In the genomic region with DNA sequence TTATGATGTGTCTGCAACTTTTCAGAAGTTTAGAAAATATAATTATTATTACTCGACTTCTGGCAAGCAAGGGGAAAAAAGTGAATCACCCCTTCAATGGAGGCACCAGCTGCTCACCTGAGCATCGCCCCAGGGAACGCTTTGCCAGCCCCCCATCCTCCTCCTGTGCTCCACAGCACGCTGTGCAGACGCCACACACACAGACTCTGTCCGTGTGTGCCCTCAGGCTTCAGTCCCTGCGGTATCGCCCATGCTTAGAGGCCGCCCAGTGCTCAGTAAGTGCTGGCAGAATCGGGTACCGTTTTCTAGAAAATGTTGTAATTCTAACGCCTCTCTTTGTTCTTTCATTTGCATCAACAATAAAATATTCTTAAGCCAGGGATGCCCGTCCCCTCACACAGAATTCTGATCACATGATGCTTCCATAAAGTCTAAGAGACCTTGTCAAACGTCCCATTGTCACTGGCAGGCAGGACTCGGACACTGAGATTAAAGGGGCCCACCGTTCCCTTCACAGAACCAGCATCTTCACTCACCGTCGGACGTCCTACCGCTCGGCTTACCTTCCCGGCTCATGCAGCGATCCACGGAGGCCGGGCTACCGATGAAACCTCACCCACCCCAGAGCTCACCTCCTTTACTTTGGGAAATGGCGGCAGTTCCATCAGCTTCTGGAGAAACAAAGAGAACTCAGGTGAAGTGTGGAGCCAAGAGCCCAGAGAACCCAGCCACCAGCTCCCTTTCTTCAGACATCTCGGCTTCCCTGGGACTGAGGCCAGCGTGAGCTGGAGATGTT, we compare ENCODE assay signal across 13 cellular contexts.
"Had no signal": no experiment of that assay in that cellular context is flagged by ENCODE, and none has a peak within 500 bp of the region (broad histone marks: within the 10 kb centered on the region; RNA-seq: fewer than 3 reads in every experiment).

No MANE protein-coding gene starts in this region.

- DNase-seq: activated CD4-positive, alpha-beta memory T cell treated with anti-CD3 and anti-CD28 coated beads, Interleukin-2, amount 10 ng/mL, durations not matched to agents 7 days and 5 days; activated CD4-positive, alpha-beta T cell treated with anti-CD3 and anti-CD28 coated beads for 1 hour; activated effector memory CD4-positive, alpha-beta T cell treated with Interleukin-2 at 50 U/mL for 16 hours; activated naive CD8-positive, alpha-beta T cell treated with anti-CD3 and anti-CD28 coated beads, Interleukin-2, amount 10 ng/mL, durations not matched to agents 7 days and 5 days; foreskin melanocyte; heart left ventricle; left ventricle myocardium inferior; stimulated activated CD4-positive, alpha-beta T cell treated with anti-CD3 and anti-CD28 coated beads, Interleukin-2, amount 100 ng/mL, for 24 hours; stimulated activated naive B cell treated with anti-CD40 and anti-IgM and Interleukin-4, amounts not matched to agents 10 μg/mL and 1 μg/mL and 100 μg/mL, for 72 hours; SW 1271; transverse colon had no signal

- H3K27me3 ChIP-seq: heart left ventricle, transverse colon had no signal

- H3K4me3 ChIP-seq: breast epithelium, heart left ventricle, left ventricle myocardium inferior, transverse colon had no signal

- ATAC-seq: heart left ventricle; sciatic nerve; stimulated activated naive B cell treated with anti-CD40 and anti-IgM and Interleukin-4, amounts not matched to agents 10 μg/mL and 1 μg/mL and 100 μg/mL, for 72 hours had no signal

- H3K36me3 ChIP-seq: breast epithelium, heart left ventricle, left ventricle myocardium inferior, transverse colon had no signal
